ENCODE assay signal across 17 cellular contexts in genomic region chr11:114129699-114130659, GRCh38.
DNase-seq lines count a peak whose midpoint lies in the region; ATAC-seq, FAIRE-seq and TF ChIP-seq lines count a peak whose summit lies in the region.
"Had no signal": no experiment of that assay in that cellular context is flagged by ENCODE, and none has a peak within 500 bp of the region (broad histone marks: within the 10 kb centered on the region; RNA-seq: fewer than 3 reads in every experiment).

No MANE protein-coding gene starts in this region.

- 77% methylated on average over 16 of the region's 16 CpGs for WGBS in right cardiac atrium

- no peaks in the 10 kb centered on the region for H3K27me3 ChIP-seq in right cardiac atrium (ENCODE audit: control insufficient read depth, insufficient read depth)
- H3K27me3 ChIP-seq: ovary, stomach had no signal

- TF ChIP-seq POLR2A in GM12891 (IDR thresholded peaks at IDR 0.05; ENCODE audit: low read depth, low read length), result no peak

- H3K27ac ChIP-seq in right cardiac atrium (ENCODE audit: low read length) (peak overlapping the region; percentile 51), coronary artery (peak overlapping the region; percentile 69 to 84)
- H3K27ac ChIP-seq: GM23248, ovary had no signal

- no peak overlapping the region for H3K27ac Mint-ChIP-seq in activated CD4-positive, alpha-beta T cell treated with anti-CD3 and anti-CD28 coated beads for 36 hours
- H3K27ac Mint-ChIP-seq: WTC11 had no signal

- no peak overlapping the region for H3K4me3 ChIP-seq in right cardiac atrium (ENCODE audit: low read length)
- peak overlapping the region; percentile 44 for H3K4me3 ChIP-seq in coronary artery
- H3K4me3 ChIP-seq: GM23248, ovary had no signal

- H3K27me3 Mint-ChIP-seq in activated CD4-positive, alpha-beta T cell treated with anti-CD3 and anti-CD28 coated beads for 36 hours, result no peaks in the 10 kb centered on the region

- FAIRE-seq in urothelium cell line (lab: Jason Lieb, UNC) (peak; percentile 65), GM12891 (lab: Jason Lieb, UNC) (no peak)
- FAIRE-seq: kidney had no signal

- no peak overlapping the region for H3K4me3 Mint-ChIP-seq in activated CD4-positive, alpha-beta T cell treated with anti-CD3 and anti-CD28 coated beads for 36 hours
- H3K4me3 Mint-ChIP-seq: WTC11 had no signal

- ATAC-seq in right cardiac atrium (no peak), Right ventricle myocardium inferior (no peak)
- ATAC-seq in activated CD4-positive, alpha-beta T cell treated with anti-CD3 and anti-CD28 coated beads for 36 hours, result no peak
- ATAC-seq: WTC11 had no signal

- H3K4me1 ChIP-seq in right cardiac atrium (ENCODE audit: control insufficient read depth, insufficient read depth, low read length), result peaks cover 73% of the 10 kb centered on the region

- POLR2A ChIA-PET in activated CD4-positive, alpha-beta T cell treated with anti-CD3 and anti-CD28 coated beads for 36 hours (lab: Charles Lee), result no interaction called here

- intact Hi-C loops in right cardiac atrium (cut with DNase I), result no loop called here
- intact Hi-C loops in Right ventricle myocardium inferior (cut with DNase I), result loop anchor here (5.0 kb wide), 1 partner anchor 68 kb away; no protein-coding TSS in a partner anchor
- intact Hi-C loops in activated CD4-positive, alpha-beta T cell treated with anti-CD3 and anti-CD28 coated beads for 36 hours (cut with DNase I, micrococcal nuclease), result no loop called here

- H3K4me1 Mint-ChIP-seq in activated CD4-positive, alpha-beta T cell treated with anti-CD3 and anti-CD28 coated beads for 36 hours, result peaks cover 6% of the 10 kb centered on the region

- no peaks in the 10 kb centered on the region for H3K36me3 Mint-ChIP-seq in activated CD4-positive, alpha-beta T cell treated with anti-CD3 and anti-CD28 coated beads for 36 hours (ENCODE audit: low read depth)
- H3K36me3 Mint-ChIP-seq: WTC11 had no signal

- CTCF ChIA-PET in activated CD4-positive, alpha-beta T cell treated with anti-CD3 and anti-CD28 coated beads for 36 hours (lab: Charles Lee), result interaction anchor here (1.6 kb wide), 1 partner anchor 132 kb away, joined by 3 read pairs; no protein-coding TSS in a partner anchor

- no peak for DNase-seq in right cardiac atrium
- no peak for DNase-seq in Right ventricle myocardium inferior (ENCODE audit: missing footprints)
- no peak for DNase-seq in coronary artery (ENCODE audit: low spot score)
- peak; percentile 34 for DNase-seq in pons (ENCODE audit: low spot score)
- no peak for DNase-seq in urothelium cell line (ENCODE audit: low spot score)
- no peak for DNase-seq in dermis blood vessel endothelial cell
- DNase-seq in activated CD4-positive, alpha-beta T cell treated with anti-CD3 and anti-CD28 coated beads for 36 hours, result no peak
- DNase-seq in GM12891 (ENCODE audit: insufficient read length, low spot score), result no peak
- DNase-seq: EL; GM23248; kidney; NCI-H1092; ovary; stimulated activated CD4-positive, alpha-beta T cell treated with anti-CD3 and anti-CD28 coated beads, Interleukin-15, amount 100 ng/mL, for 24 hours; stomach had no signal

- no peaks in the 10 kb centered on the region for H3K9me3 ChIP-seq in right cardiac atrium (ENCODE audit: control insufficient read depth, low read length)
- H3K9me3 ChIP-seq: ovary, stomach had no signal

- no peaks in the 10 kb centered on the region for H3K9me3 Mint-ChIP-seq in activated CD4-positive, alpha-beta T cell treated with anti-CD3 and anti-CD28 coated beads for 36 hours (ENCODE audit: low read depth)
- H3K9me3 Mint-ChIP-seq: activated T-helper 2 cell treated with anti-CD3 and anti-CD28 coated beads, Interferon-gamma antibody, Interleukin-2, Interleukin-4, amounts not matched to agents 10 μg/mL and 5 μg/mL and 100 μg/mL, durations not matched to agents 14 hours and 24 hours and 36 hours had no signal

- no peak for TF ChIP-seq CTCF in coronary artery (IDR thresholded peaks at IDR 0.05)

TF ChIP-seq in GM12891, 5 proteins besides CTCF, POLR2A, EP300 and RAD21:
- no peak for TF ChIP-seq POU2F2 (IDR thresholded peaks at IDR 0.05; ENCODE audit: low read depth, low read length)
- TF ChIP-seq POLR2AphosphoS5 (IDR thresholded peaks at IDR 0.05; ENCODE audit: low read depth, low read length), result no peak
- TF ChIP-seq TAF1 (IDR thresholded peaks at IDR 0.05; ENCODE audit: low read depth, low read length), result no peak
TF ChIP-seq in GM12891: peak in this region for 0.
